Comparison of ENCODE assay signal across 8 cellular contexts in the genomic region with DNA sequence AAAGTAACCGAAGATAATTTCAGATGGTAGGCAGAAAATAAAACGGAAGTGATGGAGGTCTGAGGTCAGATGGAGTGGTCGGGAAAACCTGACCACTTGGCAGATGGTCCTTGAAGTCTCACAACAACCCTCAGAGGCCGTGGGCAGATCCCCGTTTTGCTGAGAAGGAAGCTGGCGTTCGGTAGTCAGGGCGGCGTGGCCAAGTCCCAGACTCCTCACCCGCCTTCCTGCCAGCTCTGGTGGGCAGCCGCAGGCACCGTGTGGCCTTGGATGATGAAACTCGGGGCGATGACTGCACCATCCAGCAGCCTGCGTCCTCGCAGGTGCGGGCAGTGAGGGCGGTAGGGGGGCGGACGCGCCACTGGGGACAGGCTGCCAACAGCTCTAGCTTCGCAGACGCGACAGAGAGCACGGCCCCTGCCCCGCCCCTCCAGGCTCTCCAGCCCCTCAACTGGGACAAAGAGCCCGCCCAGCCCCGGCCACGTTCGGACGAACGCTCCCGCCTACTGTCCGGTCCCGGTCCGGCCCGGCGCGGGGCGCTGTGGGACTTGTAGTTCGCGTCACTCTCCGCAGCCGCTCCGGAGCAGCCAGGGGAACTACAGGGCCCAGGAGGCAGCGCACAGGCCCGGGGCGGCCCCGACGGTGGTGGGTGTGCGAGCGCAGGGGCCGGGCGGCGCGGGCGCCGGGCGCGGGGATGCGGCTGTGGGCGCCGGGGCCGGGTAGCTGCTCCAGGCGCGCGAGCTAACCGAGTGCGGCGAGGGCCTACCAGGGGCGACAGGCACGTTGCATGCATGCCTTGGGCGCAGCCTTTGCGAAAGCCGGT. TPM values are rescaled to one million over a fixed set of nuclear protein-coding genes. Genes with fewer than 3 reads are reported as not detected.
A peak's percentile ranks its signal among the peaks of the same experiment; 100 is the strongest.
DNase-seq lines count a peak whose midpoint lies in the region; ATAC-seq, FAIRE-seq and TF ChIP-seq lines count a peak whose summit lies in the region.

A gene with protein sequence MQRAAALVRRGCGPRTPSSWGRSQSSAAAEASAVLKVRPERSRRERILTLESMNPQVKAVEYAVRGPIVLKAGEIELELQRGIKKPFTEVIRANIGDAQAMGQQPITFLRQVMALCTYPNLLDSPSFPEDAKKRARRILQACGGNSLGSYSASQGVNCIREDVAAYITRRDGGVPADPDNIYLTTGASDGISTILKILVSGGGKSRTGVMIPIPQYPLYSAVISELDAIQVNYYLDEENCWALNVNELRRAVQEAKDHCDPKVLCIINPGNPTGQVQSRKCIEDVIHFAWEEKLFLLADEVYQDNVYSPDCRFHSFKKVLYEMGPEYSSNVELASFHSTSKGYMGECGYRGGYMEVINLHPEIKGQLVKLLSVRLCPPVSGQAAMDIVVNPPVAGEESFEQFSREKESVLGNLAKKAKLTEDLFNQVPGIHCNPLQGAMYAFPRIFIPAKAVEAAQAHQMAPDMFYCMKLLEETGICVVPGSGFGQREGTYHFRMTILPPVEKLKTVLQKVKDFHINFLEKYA (plus strand): TSS at position 673 of the 823 bp plus-strand sequence. CDS start 354 bp downstream, outside the sequence.

- peak; percentile 82 for TF ChIP-seq POLR2A in H54 (IDR thresholded peaks at IDR 0.05; ENCODE audit: low read depth, low read length)

- H4K20me1 ChIP-seq in neural cell (ENCODE audit: insufficient read depth), result no peaks in the 10 kb centered on the region

- TF ChIP-seq EP300 in neural cell (conservative IDR thresholded peaks at IDR 0.05; ENCODE audit: poor library complexity, severe bottlenecking), result no peak

- DNase-seq in G401 (ENCODE audit: low spot score) (peak; percentile 98), H54 (ENCODE audit: insufficient read length, low spot score) (peak; percentile 92), LoVo (ENCODE audit: low spot score) (peak; percentile 96), SHP77 (lab: John Stamatoyannopoulos, UW) (peak; percentile 99), activated gamma-delta T cell treated with Interleukin-2 at 50 U/mL for 16 hours (peak; percentile 54), fibroblast of villous mesenchyme (ENCODE audit: low read depth) (peak; percentile 95)
- peak; percentile 89 to 92 for DNase-seq in stimulated activated naive CD8-positive, alpha-beta T cell treated with anti-CD3 and anti-CD28 coated beads, Interleukin-15, amount 100 ng/mL, for 72 hours

- H3K4me1 Mint-ChIP-seq in stimulated activated naive CD8-positive, alpha-beta T cell treated with anti-CD3 and anti-CD28 coated beads, Interleukin-15, amount 100 ng/mL, for 72 hours, result peaks cover 35% of the 10 kb centered on the region

- no peaks in the 10 kb centered on the region for H3K36me3 ChIP-seq in neural cell (ENCODE audit: insufficient read depth, low read length)

- H3K79me2 ChIP-seq in neural cell (replicated peaks; ENCODE audit: insufficient read depth, low read length), result peaks cover 17% of the 10 kb centered on the region

- no peaks in the 10 kb centered on the region for H3K27me3 ChIP-seq in neural cell (ENCODE audit: insufficient read depth, low read depth, low read length)

- no peaks in the 10 kb centered on the region for H3K9me2 ChIP-seq in neural cell (ENCODE audit: insufficient read depth, low read length)

- peaks cover 60% of the 10 kb centered on the region for H3K27me3 Mint-ChIP-seq in stimulated activated naive CD8-positive, alpha-beta T cell treated with anti-CD3 and anti-CD28 coated beads, Interleukin-15, amount 100 ng/mL, for 72 hours

- no peak for FAIRE-seq in H54 (lab: Jason Lieb, UNC)

- no peak for TF ChIP-seq RAD21 in neural cell (conservative IDR thresholded peaks at IDR 0.05)

- no peaks in the 10 kb centered on the region for H3K9me3 Mint-ChIP-seq in stimulated activated naive CD8-positive, alpha-beta T cell treated with anti-CD3 and anti-CD28 coated beads, Interleukin-15, amount 100 ng/mL, for 72 hours

- peak within 1 kb of the TSS; percentile 95 for H3K4me2 ChIP-seq in neural cell (ENCODE audit: low read length)

- no peaks in the 10 kb centered on the region for H3F3A ChIP-seq in neural cell (ENCODE audit: insufficient read depth, low read length, poor library complexity, severe bottlenecking)

- H3K27ac Mint-ChIP-seq in stimulated activated naive CD8-positive, alpha-beta T cell treated with anti-CD3 and anti-CD28 coated beads, Interleukin-15, amount 100 ng/mL, for 72 hours, result peak within 1 kb of the TSS; percentile 97 to 100

- peak within 1 kb of the TSS; percentile 89 for H3K4me3 ChIP-seq in fibroblast of villous mesenchyme (ENCODE audit: low read depth, low read length)
- peak within 1 kb of the TSS; percentile 88 for H3K4me3 ChIP-seq in neural cell (ENCODE audit: low read length)

- in situ Hi-C loops in G401 (cut with HindIII; ENCODE audit: low sequenced_read_pairs), result no loop called here

- TF ChIP-seq CTCF in fibroblast of villous mesenchyme (IDR thresholded peaks at IDR 0.05; ENCODE audit: insufficient read depth, low read depth, low read length) (no peak), neural cell (IDR thresholded peaks at IDR 0.05; ENCODE audit: poor library complexity, severe bottlenecking) (peak; percentile 30)

- H3K4me3 Mint-ChIP-seq in stimulated activated naive CD8-positive, alpha-beta T cell treated with anti-CD3 and anti-CD28 coated beads, Interleukin-15, amount 100 ng/mL, for 72 hours, result peak within 1 kb of the TSS; percentile 83 to 92

- H3K9me3 ChIP-seq in neural cell (ENCODE audit: low read length), result no peaks in the 10 kb centered on the region

- peak within 1 kb of the TSS; percentile 88 for H2AFZ ChIP-seq in neural cell (ENCODE audit: low read depth, low read length)

- ATAC-seq in stimulated activated naive CD8-positive, alpha-beta T cell treated with anti-CD3 and anti-CD28 coated beads, Interleukin-15, amount 100 ng/mL, for 72 hours, result peak; percentile 95

- peak within 1 kb of the TSS; percentile 77 for H3K9ac ChIP-seq in neural cell (ENCODE audit: low read length)

- peak within 1 kb of the TSS; percentile 62 for H3K27ac ChIP-seq in neural cell (ENCODE audit: low read length)

TF ChIP-seq in neural cell, 6 proteins besides CTCF, POLR2A, EP300 and RAD21:
- TF ChIP-seq, protein P1, sequence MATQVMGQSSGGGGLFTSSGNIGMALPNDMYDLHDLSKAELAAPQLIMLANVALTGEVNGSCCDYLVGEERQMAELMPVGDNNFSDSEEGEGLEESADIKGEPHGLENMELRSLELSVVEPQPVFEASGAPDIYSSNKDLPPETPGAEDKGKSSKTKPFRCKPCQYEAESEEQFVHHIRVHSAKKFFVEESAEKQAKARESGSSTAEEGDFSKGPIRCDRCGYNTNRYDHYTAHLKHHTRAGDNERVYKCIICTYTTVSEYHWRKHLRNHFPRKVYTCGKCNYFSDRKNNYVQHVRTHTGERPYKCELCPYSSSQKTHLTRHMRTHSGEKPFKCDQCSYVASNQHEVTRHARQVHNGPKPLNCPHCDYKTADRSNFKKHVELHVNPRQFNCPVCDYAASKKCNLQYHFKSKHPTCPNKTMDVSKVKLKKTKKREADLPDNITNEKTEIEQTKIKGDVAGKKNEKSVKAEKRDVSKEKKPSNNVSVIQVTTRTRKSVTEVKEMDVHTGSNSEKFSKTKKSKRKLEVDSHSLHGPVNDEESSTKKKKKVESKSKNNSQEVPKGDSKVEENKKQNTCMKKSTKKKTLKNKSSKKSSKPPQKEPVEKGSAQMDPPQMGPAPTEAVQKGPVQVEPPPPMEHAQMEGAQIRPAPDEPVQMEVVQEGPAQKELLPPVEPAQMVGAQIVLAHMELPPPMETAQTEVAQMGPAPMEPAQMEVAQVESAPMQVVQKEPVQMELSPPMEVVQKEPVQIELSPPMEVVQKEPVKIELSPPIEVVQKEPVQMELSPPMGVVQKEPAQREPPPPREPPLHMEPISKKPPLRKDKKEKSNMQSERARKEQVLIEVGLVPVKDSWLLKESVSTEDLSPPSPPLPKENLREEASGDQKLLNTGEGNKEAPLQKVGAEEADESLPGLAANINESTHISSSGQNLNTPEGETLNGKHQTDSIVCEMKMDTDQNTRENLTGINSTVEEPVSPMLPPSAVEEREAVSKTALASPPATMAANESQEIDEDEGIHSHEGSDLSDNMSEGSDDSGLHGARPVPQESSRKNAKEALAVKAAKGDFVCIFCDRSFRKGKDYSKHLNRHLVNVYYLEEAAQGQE (IDR thresholded peaks at IDR 0.05; ENCODE audit: borderline replicate concordance), result no peak
- TF ChIP-seq POLR2AphosphoS5 (IDR thresholded peaks at IDR 0.05) (peak; percentile 34), MXI1 (conservative IDR thresholded peaks at IDR 0.05; ENCODE audit: poor library complexity, severe bottlenecking) (peak; percentile 93), EZH2 (IDR thresholded peaks at IDR 0.05; ENCODE audit: borderline replicate concordance, insufficient read depth, low read length, poor library complexity, severe bottlenecking) (no peak), TAF1 (IDR thresholded peaks at IDR 0.05; ENCODE audit: low read depth) (peak; percentile 59), SMC3 (conservative IDR thresholded peaks at IDR 0.05; ENCODE audit: poor library complexity) (no peak)

RNA-seq across cellular contexts. Expression of the gene that starts here (rescaled TPM):
- 34.2 and 38.3 TPM in 2 replicates for total RNA-seq in G401 (2014; rRNA removed; shearing (Covaris generic))
- 13.0 and 13.5 TPM in 2 replicates for total RNA-seq in fibroblast of villous mesenchyme
- polyA plus RNA-seq in neural cell, result 23.9 and 27.3 TPM in 2 replicates
- 19.2 and 22.5 TPM in 2 replicates for polyA minus RNA-seq in neural cell

Comparison
In these comparisons a context has a peak if more than half of its experiments do, and no peak if none do; other contexts are left out.
1. Peak in every context shown above with its lines: DNase-seq, ATAC-seq, H3K4me3 ChIP-seq and H3K27ac ChIP-seq.